ENCODE assay signal across 1 cellular context in genomic region chr4:25312496-25313193, GRCh38.
TF ChIP-seq lines count a peak whose summit lies in the region.

A gene with protein sequence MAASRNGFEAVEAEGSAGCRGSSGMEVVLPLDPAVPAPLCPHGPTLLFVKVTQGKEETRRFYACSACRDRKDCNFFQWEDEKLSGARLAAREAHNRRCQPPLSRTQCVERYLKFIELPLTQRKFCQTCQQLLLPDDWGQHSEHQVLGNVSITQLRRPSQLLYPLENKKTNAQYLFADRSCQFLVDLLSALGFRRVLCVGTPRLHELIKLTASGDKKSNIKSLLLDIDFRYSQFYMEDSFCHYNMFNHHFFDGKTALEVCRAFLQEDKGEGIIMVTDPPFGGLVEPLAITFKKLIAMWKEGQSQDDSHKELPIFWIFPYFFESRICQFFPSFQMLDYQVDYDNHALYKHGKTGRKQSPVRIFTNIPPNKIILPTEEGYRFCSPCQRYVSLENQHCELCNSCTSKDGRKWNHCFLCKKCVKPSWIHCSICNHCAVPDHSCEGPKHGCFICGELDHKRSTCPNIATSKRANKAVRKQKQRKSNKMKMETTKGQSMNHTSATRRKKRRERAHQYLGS (plus strand): TSS chr4:25312774. CDS start chr4:25312810, 36 bp downstream.

TF ChIP-seq in H1, 55 proteins besides CTCF, POLR2A, EP300 and RAD21 (continued from another document):
- TF ChIP-seq CEBPB (IDR thresholded peaks at IDR 0.05; ENCODE audit: low read depth, low read length): peak; percentile 34; the same call in 1 of the 2 replicates
- TF ChIP-seq CHD2 (IDR thresholded peaks at IDR 0.05; ENCODE audit: low read length): peak; percentile 55; the same call in 1 of the 2 replicates
- TF ChIP-seq GTF2F1 (IDR thresholded peaks at IDR 0.05; ENCODE audit: borderline replicate concordance, low read depth, low read length): peak; percentile 86
- no peak for TF ChIP-seq USF2 (IDR thresholded peaks at IDR 0.05; ENCODE audit: low read length)
- TF ChIP-seq SP4 (IDR thresholded peaks at IDR 0.05; ENCODE audit: low read length): peak; percentile 88
- TF ChIP-seq SIRT6 (IDR thresholded peaks at IDR 0.05; ENCODE audit: low read length): no peak
- peak; percentile 97 for TF ChIP-seq EGR1 (IDR thresholded peaks at IDR 0.05; ENCODE audit: borderline replicate concordance, low read depth, low read length)
- TF ChIP-seq TAF7 (optimal IDR thresholded peaks at IDR 0.05; ENCODE audit: borderline replicate concordance, low read depth, low read length): peak; percentile 92
- peak; percentile 80; the same call in 1 of the 2 replicates for TF ChIP-seq RBBP5 (IDR thresholded peaks at IDR 0.05; ENCODE audit: borderline replicate concordance, low read depth, low read length)
- no peak for TF ChIP-seq GABPA (IDR thresholded peaks at IDR 0.05; ENCODE audit: borderline replicate concordance, insufficient read depth, low read length)
- TF ChIP-seq CBX8 (IDR thresholded peaks at IDR 0.05; ENCODE audit: borderline replicate concordance, low read depth, low read length): no peak
- TF ChIP-seq, protein P1, sequence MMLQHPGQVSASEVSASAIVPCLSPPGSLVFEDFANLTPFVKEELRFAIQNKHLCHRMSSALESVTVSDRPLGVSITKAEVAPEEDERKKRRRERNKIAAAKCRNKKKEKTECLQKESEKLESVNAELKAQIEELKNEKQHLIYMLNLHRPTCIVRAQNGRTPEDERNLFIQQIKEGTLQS (IDR thresholded peaks at IDR 0.05; ENCODE audit: insufficient read depth, low read depth, low read length): peak; percentile 57; the same call in 1 of the 2 replicates
- 0 out of 2 replicates have a peak, but pooled peaks have one; percentile 12 for TF ChIP-seq SRF (IDR thresholded peaks at IDR 0.05; ENCODE audit: low read depth, low read length)
- peak; percentile 98 for TF ChIP-seq TAF1 (IDR thresholded peaks at IDR 0.05; ENCODE audit: low read depth, low read length)
- no peak; a peak in 1 of 4 replicates for TF ChIP-seq SIN3A (conservative IDR thresholded peaks at IDR 0.05 in 1 of 2, IDR thresholded peaks at IDR 0.05 in 1 of 2; ENCODE audit: low read depth in 1 of 2, low read length in 2 of 2)
- TF ChIP-seq, protein P2, sequence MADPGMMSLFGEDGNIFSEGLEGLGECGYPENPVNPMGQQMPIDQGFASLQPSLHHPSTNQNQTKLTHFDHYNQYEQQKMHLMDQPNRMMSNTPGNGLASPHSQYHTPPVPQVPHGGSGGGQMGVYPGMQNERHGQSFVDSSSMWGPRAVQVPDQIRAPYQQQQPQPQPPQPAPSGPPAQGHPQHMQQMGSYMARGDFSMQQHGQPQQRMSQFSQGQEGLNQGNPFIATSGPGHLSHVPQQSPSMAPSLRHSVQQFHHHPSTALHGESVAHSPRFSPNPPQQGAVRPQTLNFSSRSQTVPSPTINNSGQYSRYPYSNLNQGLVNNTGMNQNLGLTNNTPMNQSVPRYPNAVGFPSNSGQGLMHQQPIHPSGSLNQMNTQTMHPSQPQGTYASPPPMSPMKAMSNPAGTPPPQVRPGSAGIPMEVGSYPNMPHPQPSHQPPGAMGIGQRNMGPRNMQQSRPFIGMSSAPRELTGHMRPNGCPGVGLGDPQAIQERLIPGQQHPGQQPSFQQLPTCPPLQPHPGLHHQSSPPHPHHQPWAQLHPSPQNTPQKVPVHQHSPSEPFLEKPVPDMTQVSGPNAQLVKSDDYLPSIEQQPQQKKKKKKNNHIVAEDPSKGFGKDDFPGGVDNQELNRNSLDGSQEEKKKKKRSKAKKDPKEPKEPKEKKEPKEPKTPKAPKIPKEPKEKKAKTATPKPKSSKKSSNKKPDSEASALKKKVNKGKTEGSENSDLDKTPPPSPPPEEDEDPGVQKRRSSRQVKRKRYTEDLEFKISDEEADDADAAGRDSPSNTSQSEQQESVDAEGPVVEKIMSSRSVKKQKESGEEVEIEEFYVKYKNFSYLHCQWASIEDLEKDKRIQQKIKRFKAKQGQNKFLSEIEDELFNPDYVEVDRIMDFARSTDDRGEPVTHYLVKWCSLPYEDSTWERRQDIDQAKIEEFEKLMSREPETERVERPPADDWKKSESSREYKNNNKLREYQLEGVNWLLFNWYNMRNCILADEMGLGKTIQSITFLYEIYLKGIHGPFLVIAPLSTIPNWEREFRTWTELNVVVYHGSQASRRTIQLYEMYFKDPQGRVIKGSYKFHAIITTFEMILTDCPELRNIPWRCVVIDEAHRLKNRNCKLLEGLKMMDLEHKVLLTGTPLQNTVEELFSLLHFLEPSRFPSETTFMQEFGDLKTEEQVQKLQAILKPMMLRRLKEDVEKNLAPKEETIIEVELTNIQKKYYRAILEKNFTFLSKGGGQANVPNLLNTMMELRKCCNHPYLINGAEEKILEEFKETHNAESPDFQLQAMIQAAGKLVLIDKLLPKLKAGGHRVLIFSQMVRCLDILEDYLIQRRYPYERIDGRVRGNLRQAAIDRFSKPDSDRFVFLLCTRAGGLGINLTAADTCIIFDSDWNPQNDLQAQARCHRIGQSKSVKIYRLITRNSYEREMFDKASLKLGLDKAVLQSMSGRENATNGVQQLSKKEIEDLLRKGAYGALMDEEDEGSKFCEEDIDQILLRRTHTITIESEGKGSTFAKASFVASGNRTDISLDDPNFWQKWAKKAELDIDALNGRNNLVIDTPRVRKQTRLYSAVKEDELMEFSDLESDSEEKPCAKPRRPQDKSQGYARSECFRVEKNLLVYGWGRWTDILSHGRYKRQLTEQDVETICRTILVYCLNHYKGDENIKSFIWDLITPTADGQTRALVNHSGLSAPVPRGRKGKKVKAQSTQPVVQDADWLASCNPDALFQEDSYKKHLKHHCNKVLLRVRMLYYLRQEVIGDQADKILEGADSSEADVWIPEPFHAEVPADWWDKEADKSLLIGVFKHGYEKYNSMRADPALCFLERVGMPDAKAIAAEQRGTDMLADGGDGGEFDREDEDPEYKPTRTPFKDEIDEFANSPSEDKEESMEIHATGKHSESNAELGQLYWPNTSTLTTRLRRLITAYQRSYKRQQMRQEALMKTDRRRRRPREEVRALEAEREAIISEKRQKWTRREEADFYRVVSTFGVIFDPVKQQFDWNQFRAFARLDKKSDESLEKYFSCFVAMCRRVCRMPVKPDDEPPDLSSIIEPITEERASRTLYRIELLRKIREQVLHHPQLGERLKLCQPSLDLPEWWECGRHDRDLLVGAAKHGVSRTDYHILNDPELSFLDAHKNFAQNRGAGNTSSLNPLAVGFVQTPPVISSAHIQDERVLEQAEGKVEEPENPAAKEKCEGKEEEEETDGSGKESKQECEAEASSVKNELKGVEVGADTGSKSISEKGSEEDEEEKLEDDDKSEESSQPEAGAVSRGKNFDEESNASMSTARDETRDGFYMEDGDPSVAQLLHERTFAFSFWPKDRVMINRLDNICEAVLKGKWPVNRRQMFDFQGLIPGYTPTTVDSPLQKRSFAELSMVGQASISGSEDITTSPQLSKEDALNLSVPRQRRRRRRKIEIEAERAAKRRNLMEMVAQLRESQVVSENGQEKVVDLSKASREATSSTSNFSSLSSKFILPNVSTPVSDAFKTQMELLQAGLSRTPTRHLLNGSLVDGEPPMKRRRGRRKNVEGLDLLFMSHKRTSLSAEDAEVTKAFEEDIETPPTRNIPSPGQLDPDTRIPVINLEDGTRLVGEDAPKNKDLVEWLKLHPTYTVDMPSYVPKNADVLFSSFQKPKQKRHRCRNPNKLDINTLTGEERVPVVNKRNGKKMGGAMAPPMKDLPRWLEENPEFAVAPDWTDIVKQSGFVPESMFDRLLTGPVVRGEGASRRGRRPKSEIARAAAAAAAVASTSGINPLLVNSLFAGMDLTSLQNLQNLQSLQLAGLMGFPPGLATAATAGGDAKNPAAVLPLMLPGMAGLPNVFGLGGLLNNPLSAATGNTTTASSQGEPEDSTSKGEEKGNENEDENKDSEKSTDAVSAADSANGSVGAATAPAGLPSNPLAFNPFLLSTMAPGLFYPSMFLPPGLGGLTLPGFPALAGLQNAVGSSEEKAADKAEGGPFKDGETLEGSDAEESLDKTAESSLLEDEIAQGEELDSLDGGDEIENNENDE (IDR thresholded peaks at IDR 0.05; ENCODE audit: insufficient replicate concordance, low read length): no peak
- TF ChIP-seq PHF8 (conservative IDR thresholded peaks at IDR 0.05; ENCODE audit: low read depth, low read length): peak; percentile 96
- TF ChIP-seq CTBP2 (IDR thresholded peaks at IDR 0.05; ENCODE audit: borderline replicate concordance, insufficient read depth, insufficient read length, low read length): peak; percentile 81
- peak; percentile 76; the same call in 1 of the 2 replicates for TF ChIP-seq ATF2 (IDR thresholded peaks at IDR 0.05; ENCODE audit: low read length)
- TF ChIP-seq HDAC2 (IDR thresholded peaks at IDR 0.05; ENCODE audit: borderline replicate concordance in 1 of 2, low read depth in 2 of 2, low read length in 2 of 2): peak; percentile 45 to 58; a peak in 1 of 4 replicates
- 0 out of 2 replicates have a peak, but pooled peaks have one; percentile 68 for TF ChIP-seq TCF12 (IDR thresholded peaks at IDR 0.05; ENCODE audit: low read depth, low read length)
- TF ChIP-seq SP1 (IDR thresholded peaks at IDR 0.05; ENCODE audit: low read depth, low read length): peak; percentile 89
- TF ChIP-seq BACH1 (IDR thresholded peaks at IDR 0.05; ENCODE audit: low read length): no peak
- TF ChIP-seq EZH2 (IDR thresholded peaks at IDR 0.05; ENCODE audit: low read depth, low read length, severe bottlenecking): no peak
- TF ChIP-seq SUZ12 (IDR thresholded peaks at IDR 0.05; ENCODE audit: low read length): no peak
- TF ChIP-seq TEAD4 (IDR thresholded peaks at IDR 0.05; ENCODE audit: low read depth, low read length): peak; percentile 85
- peak; percentile 55; the same call in 1 of the 2 replicates for TF ChIP-seq KDM5A (IDR thresholded peaks at IDR 0.05; ENCODE audit: low read length)
- 0 out of 2 replicates have a peak, but pooled peaks have one; percentile 40 for TF ChIP-seq KDM1A (IDR thresholded peaks at IDR 0.05; ENCODE audit: borderline replicate concordance, low read length)
- TF ChIP-seq NRF1 (IDR thresholded peaks at IDR 0.05; ENCODE audit: low read depth, low read length): no peak
- peak; percentile 92 for TF ChIP-seq ASH2L (IDR thresholded peaks at IDR 0.05; ENCODE audit: low read length)
- 0 out of 2 replicates have a peak, but pooled peaks have one; percentile 33 for TF ChIP-seq RXRA (IDR thresholded peaks at IDR 0.05; ENCODE audit: insufficient read depth, low read depth, low read length)
- TF ChIP-seq HDAC6 (IDR thresholded peaks at IDR 0.05; ENCODE audit: low read depth, low read length): no peak
- no peak for TF ChIP-seq RFX5 (IDR thresholded peaks at IDR 0.05; ENCODE audit: borderline replicate concordance, low read depth, low read length)
- TF ChIP-seq SP2 (IDR thresholded peaks at IDR 0.05; ENCODE audit: low read length): peak; percentile 98
- peak; percentile 26; the same call in 1 of the 2 replicates for TF ChIP-seq POU5F1 (IDR thresholded peaks at IDR 0.05; ENCODE audit: low read depth, low read length)
- peak; percentile 13; the same call in 1 of the 2 replicates for TF ChIP-seq SIX5 (IDR thresholded peaks at IDR 0.05; ENCODE audit: low read depth, low read length)
- peak; percentile 55 for TF ChIP-seq NANOG (IDR thresholded peaks at IDR 0.05; ENCODE audit: insufficient read depth, low read depth, low read length, poor library complexity, severe bottlenecking)
- TF ChIP-seq KDM4A (IDR thresholded peaks at IDR 0.05; ENCODE audit: low read depth, low read length, severe bottlenecking): peak; percentile 82
- TF ChIP-seq BCL11A (IDR thresholded peaks at IDR 0.05; ENCODE audit: low read depth in 2 of 2, low read length in 2 of 2): no peak
- peak; percentile 70; the same call in 1 of the 2 replicates for TF ChIP-seq FOSL1 (IDR thresholded peaks at IDR 0.05; ENCODE audit: insufficient read depth, low read depth, low read length)
- no peak for TF ChIP-seq RNF2 (IDR thresholded peaks at IDR 0.05; ENCODE audit: borderline replicate concordance, low read depth, low read length, missing control alignments, poor library complexity, severe bottlenecking)
- TF ChIP-seq SAP30 (IDR thresholded peaks at IDR 0.05; ENCODE audit: insufficient read depth, insufficient replicate concordance, low read length): peak; percentile 74
- TF ChIP-seq BRCA1 (IDR thresholded peaks at IDR 0.05; ENCODE audit: low read depth, low read length): 0 out of 2 replicates have a peak, but pooled peaks have one; percentile 29
- TF ChIP-seq CBX5 (IDR thresholded peaks at IDR 0.05; ENCODE audit: low read depth, low read length): no peak
- TF ChIP-seq MAFK (IDR thresholded peaks at IDR 0.05; ENCODE audit: low read depth, low read length): no peak
- no peak for TF ChIP-seq CHD1 (IDR thresholded peaks at IDR 0.05; ENCODE audit: low read depth, low read length)
- no peak for TF ChIP-seq ZNF274 (IDR thresholded peaks at IDR 0.05; ENCODE audit: borderline replicate concordance, extremely low read depth, low read length)
- TF ChIP-seq, protein P3, sequence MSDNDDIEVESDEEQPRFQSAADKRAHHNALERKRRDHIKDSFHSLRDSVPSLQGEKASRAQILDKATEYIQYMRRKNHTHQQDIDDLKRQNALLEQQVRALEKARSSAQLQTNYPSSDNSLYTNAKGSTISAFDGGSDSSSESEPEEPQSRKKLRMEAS (IDR thresholded peaks at IDR 0.05): peak; percentile 69
- TF ChIP-seq CREB1 (IDR thresholded peaks at IDR 0.05): peak; percentile 66
